13 cellular contexts compared by ENCODE assay signal in genomic region chr11:119051440-119052162, GRCh38. TPM values are rescaled to one million over a fixed set of nuclear protein-coding genes. Genes with fewer than 3 reads are reported as not detected.
A peak's percentile ranks its signal among the peaks of the same experiment; 100 is the strongest.
DNase-seq lines count a peak whose midpoint lies in the region; ATAC-seq and TF ChIP-seq lines count a peak whose summit lies in the region.
"Had no signal": no experiment of that assay in that cellular context is flagged by ENCODE, and none has a peak within 500 bp of the region (broad histone marks: within the 10 kb centered on the region; RNA-seq: fewer than 3 reads in every experiment).

No MANE protein-coding gene starts in this region.

- TF ChIP-seq CTCF in RWPE1 (conservative IDR thresholded peaks at IDR 0.05; ENCODE audit: low read depth) (no peak), nephron progenitor cell (IDR thresholded peaks at IDR 0.05) (no peak)

- H3K27ac ChIP-seq in RWPE1 = 0 out of 2 replicates have a peak overlapping the region, but pooled peaks have one; percentile 2
- H3K27ac ChIP-seq: BLaER1 treated with 17β-estradiol and CSF1 and Interleukin-3, amounts not matched to agents 10 nM and 100 nM; heart left ventricle had no signal

- H3K36me3 Mint-ChIP-seq in stimulated activated naive B cell treated with anti-CD40 and anti-IgM and Interleukin-4, amounts not matched to agents 10 μg/mL and 1 μg/mL and 100 μg/mL, for 72 hours = peaks cover 71 to 86% of the 10 kb centered on the region in 2 donors
- peaks cover 77% of the 10 kb centered on the region for H3K36me3 Mint-ChIP-seq in nephron progenitor cell (ENCODE audit: low read depth)

- no peaks in the 10 kb centered on the region for H3K9me3 Mint-ChIP-seq in stimulated activated naive B cell treated with anti-CD40 and anti-IgM and Interleukin-4, amounts not matched to agents 10 μg/mL and 1 μg/mL and 100 μg/mL, for 72 hours
- no peaks in the 10 kb centered on the region for H3K9me3 Mint-ChIP-seq in nephron progenitor cell
- H3K9me3 Mint-ChIP-seq: activated T-helper 2 cell treated with anti-CD3 and anti-CD28 coated beads, Interferon-gamma antibody, Interleukin-2, Interleukin-4, amounts not matched to agents 10 μg/mL and 5 μg/mL and 100 μg/mL, durations not matched to agents 14 hours and 24 hours and 36 hours had no signal

- peaks cover 45 to 55% of the 10 kb centered on the region in 2 donors for H3K4me1 Mint-ChIP-seq in stimulated activated naive B cell treated with anti-CD40 and anti-IgM and Interleukin-4, amounts not matched to agents 10 μg/mL and 1 μg/mL and 100 μg/mL, for 72 hours
- H3K4me1 Mint-ChIP-seq in nephron progenitor cell = peaks cover 17% of the 10 kb centered on the region

- H3K4me3 Mint-ChIP-seq in stimulated activated naive B cell treated with anti-CD40 and anti-IgM and Interleukin-4, amounts not matched to agents 10 μg/mL and 1 μg/mL and 100 μg/mL, for 72 hours = peak overlapping the region; percentile 31 to 36
- no peak overlapping the region for H3K4me3 Mint-ChIP-seq in nephron progenitor cell

- POLR2A ChIA-PET in RWPE1 (lab: Yijun Ruan, JAX; ENCODE audit: low non-redundant PET) = no interaction called here

- H3K27ac Mint-ChIP-seq in stimulated activated naive B cell treated with anti-CD40 and anti-IgM and Interleukin-4, amounts not matched to agents 10 μg/mL and 1 μg/mL and 100 μg/mL, for 72 hours = peak overlapping the region; percentile 92
- H3K27ac Mint-ChIP-seq in nephron progenitor cell = no peak overlapping the region
- H3K27ac Mint-ChIP-seq: activated T-helper 2 cell treated with anti-CD3 and anti-CD28 coated beads, Interferon-gamma antibody, Interleukin-2, Interleukin-4, amounts not matched to agents 10 μg/mL and 5 μg/mL and 100 μg/mL, durations not matched to agents 14 hours and 24 hours and 36 hours had no signal

- peak; percentile 51 for ATAC-seq in GM21723 (IDR thresholded peaks at IDR 0.05; ENCODE audit: unreplicated experiment)
- ATAC-seq in stimulated activated naive B cell treated with anti-CD40 and anti-IgM and Interleukin-4, amounts not matched to agents 10 μg/mL and 1 μg/mL and 100 μg/mL, for 72 hours (replicated peaks) = peak; percentile 85 to 88
- no peak for ATAC-seq in GM21515 (IDR thresholded peaks at IDR 0.05; ENCODE audit: unreplicated experiment)
- ATAC-seq: heart left ventricle, sciatic nerve had no signal

- no peaks in the 10 kb centered on the region for H3K27me3 Mint-ChIP-seq in stimulated activated naive B cell treated with anti-CD40 and anti-IgM and Interleukin-4, amounts not matched to agents 10 μg/mL and 1 μg/mL and 100 μg/mL, for 72 hours
- H3K27me3 Mint-ChIP-seq in nephron progenitor cell (ENCODE audit: low read depth, poor library complexity) = no peaks in the 10 kb centered on the region

- CTCF ChIA-PET in RWPE1 (lab: Yijun Ruan, JAX) = no interaction called here

- DNase-seq in stimulated activated CD4-positive, alpha-beta T cell treated with anti-CD3 and anti-CD28 coated beads, Interleukin-15, amount 100 ng/mL, for 24 hours = peak; percentile 41
- DNase-seq in stimulated activated CD4-positive, alpha-beta T cell treated with anti-CD3 and anti-CD28 coated beads, Interleukin-2, amount 100 ng/mL, for 48 hours = no peak
- DNase-seq in RWPE1 (ENCODE audit: low spot score) = no peak
- DNase-seq in stimulated activated naive B cell treated with anti-CD40 and anti-IgM and Interleukin-4, amounts not matched to agents 10 μg/mL and 1 μg/mL and 100 μg/mL, for 72 hours = peak; percentile 71
- DNase-seq in nephron progenitor cell = no peak
- no peak for DNase-seq in HT-29 (ENCODE audit: low spot score)
- DNase-seq: heart left ventricle, midbrain had no signal

RNA-seq across cellular contexts. Expression of gene HYOU1, which starts 5.4 kb away (rescaled TPM):
- total RNA-seq in HT-29 (2014; rRNA removed; shearing (Covaris generic)) = 161 TPM in 2 replicates

RNA-seq across cellular contexts. Expression of gene VPS11, which starts 16.0 kb away (rescaled TPM):
- total RNA-seq in HT-29 (2014; rRNA removed; shearing (Covaris generic)) = 32.6 and 47.8 TPM in 2 replicates

RNA-seq across cellular contexts. Expression of gene SLC37A4, which starts 20.9 kb away (rescaled TPM):
- total RNA-seq in HT-29 (2014; rRNA removed; shearing (Covaris generic)) = 41.3 and 45.0 TPM in 2 replicates

RNA-seq across cellular contexts. Expression of gene TRAPPC4, which starts 33.0 kb away (rescaled TPM):
- 60.5 and 75.0 TPM in 2 replicates for total RNA-seq in HT-29 (2014; rRNA removed; shearing (Covaris generic))

RNA-seq across cellular contexts. Expression of gene HMBS, which starts 33.1 kb away (rescaled TPM):
- total RNA-seq in HT-29 (2014; rRNA removed; shearing (Covaris generic)) = 21.9 and 25.1 TPM in 2 replicates

Comparison
In these comparisons a context has a peak if more than half of its experiments do, and no peak if none do; other contexts are left out.
1. DNase-seq: peak in stimulated activated CD4-positive, alpha-beta T cell treated with anti-CD3 and anti-CD28 coated beads, Interleukin-15, amount 100 ng/mL, for 24 hours (single experiment) and stimulated activated naive B cell treated with anti-CD40 and anti-IgM and Interleukin-4, amounts not matched to agents 10 μg/mL and 1 μg/mL and 100 μg/mL, for 72 hours (single experiment); none in stimulated activated CD4-positive, alpha-beta T cell treated with anti-CD3 and anti-CD28 coated beads, Interleukin-2, amount 100 ng/mL, for 48 hours (0 of 2), RWPE1 (single experiment), nephron progenitor cell (single experiment) and HT-29 (single experiment).